ENCODE assay signal across 13 cellular contexts in genomic region chr19:17339088-17339741, GRCh38. TPM values are rescaled to one million over a fixed set of nuclear protein-coding genes. Genes with fewer than 3 reads are reported as not detected.
DNase-seq lines count a peak whose midpoint lies in the region; FAIRE-seq and TF ChIP-seq lines count a peak whose summit lies in the region.
"Had no signal": no experiment of that assay in that cellular context is flagged by ENCODE, and none has a peak within 500 bp of the region (broad histone marks: within the 10 kb centered on the region; RNA-seq: fewer than 3 reads in every experiment).

No MANE protein-coding gene starts in this region.

- no peak overlapping the region for H3K9ac ChIP-seq in MM.1S (ENCODE audit: low read length)

- H3K27me3 ChIP-seq in osteoblast (ENCODE audit: insufficient read depth, low read length), result no peaks in the 10 kb centered on the region
- no peaks in the 10 kb centered on the region for H3K27me3 ChIP-seq in MM.1S (replicated peaks; ENCODE audit: insufficient read depth, low read length)

- DNase-seq in ELF-1 (ENCODE audit: low read depth, low spot score) (peak; percentile 69), RKO (ENCODE audit: low spot score) (peak; percentile 41), osteoblast (ENCODE audit: insufficient read length, low spot score, missing footprints) (peak; percentile 70), frontal cortex (ENCODE audit: low spot score in 2 of 2) (no peak), KBM-7 (no peak), MM.1S (no peak), NCI-H1105 treated with DMSO at 0.1 percent for 48 hours (lab: John Stamatoyannopoulos, UW) (no peak)
- peak; percentile 42 for DNase-seq in activated naive CD8-positive, alpha-beta T cell treated with anti-CD3 and anti-CD28 coated beads for 36 hours
- DNase-seq: central memory CD4-positive, alpha-beta T cell; hypothalamus; NCI-H1930; occipital lobe had no signal

- H3K9me3 Mint-ChIP-seq in activated naive CD8-positive, alpha-beta T cell treated with anti-CD3 and anti-CD28 coated beads for 36 hours, result no peaks in the 10 kb centered on the region

- no peak overlapping the region for H3K27ac Mint-ChIP-seq in activated naive CD8-positive, alpha-beta T cell treated with anti-CD3 and anti-CD28 coated beads for 36 hours

- H3F3A ChIP-seq in MM.1S (ENCODE audit: insufficient read depth, low read length), result peaks cover 13% of the 10 kb centered on the region

- peaks cover 17% of the 10 kb centered on the region for H3K4me1 ChIP-seq in osteoblast (ENCODE audit: insufficient read depth, low read length)
- H3K4me1 ChIP-seq in MM.1S (ENCODE audit: low read length), result peaks cover 6% of the 10 kb centered on the region

- H3K27ac ChIP-seq in osteoblast (ENCODE audit: low read depth, low read length) (no peak overlapping the region), MM.1S (ENCODE audit: low read length) (no peak overlapping the region)

- no peaks in the 10 kb centered on the region for H3K27me3 Mint-ChIP-seq in activated naive CD8-positive, alpha-beta T cell treated with anti-CD3 and anti-CD28 coated beads for 36 hours

- no peaks in the 10 kb centered on the region for H3K9me2 ChIP-seq in MM.1S (replicated peaks; ENCODE audit: insufficient read depth, low read length)

- no peaks in the 10 kb centered on the region for H4K20me1 ChIP-seq in osteoblast (ENCODE audit: insufficient read depth, low read length)
- H4K20me1 ChIP-seq in MM.1S (ENCODE audit: insufficient read depth, low read length), result no peaks in the 10 kb centered on the region

- no peak overlapping the region for H2AFZ ChIP-seq in osteoblast (ENCODE audit: low read length)
- H2AFZ ChIP-seq in MM.1S (ENCODE audit: low read length), result no peak overlapping the region

- peaks cover 6% of the 10 kb centered on the region for H3K36me3 Mint-ChIP-seq in activated naive CD8-positive, alpha-beta T cell treated with anti-CD3 and anti-CD28 coated beads for 36 hours

- H3K79me2 ChIP-seq in osteoblast (ENCODE audit: insufficient read depth, low read length) (no peaks in the 10 kb centered on the region), MM.1S (ENCODE audit: low read length) (peaks cover 12% of the 10 kb centered on the region)

- in situ Hi-C loops in KBM-7 (cut with MboI; ENCODE audit: low pct_unique_long_range_greater_than_20kb, low sequenced_read_pairs), result no loop called here

- H3K4me3 Mint-ChIP-seq in activated naive CD8-positive, alpha-beta T cell treated with anti-CD3 and anti-CD28 coated beads for 36 hours, result peak overlapping the region; percentile 94

- TF ChIP-seq CTCF in osteoblast (IDR thresholded peaks at IDR 0.05; ENCODE audit: extremely low read depth, low read depth, low read length), result no peak
- no peak for TF ChIP-seq CTCF in MM.1S (IDR thresholded peaks at IDR 0.05; ENCODE audit: low read length)

- H3K9me3 ChIP-seq in osteoblast (ENCODE audit: low read depth, low read length) (no peaks in the 10 kb centered on the region), MM.1S (replicated peaks; ENCODE audit: insufficient read depth, low read length) (no peaks in the 10 kb centered on the region)

- no peak for FAIRE-seq in frontal cortex (lab: Jason Lieb, UNC)
- FAIRE-seq: TTC549 had no signal

- H3K36me3 ChIP-seq in osteoblast (ENCODE audit: insufficient read depth, low read length) (no peaks in the 10 kb centered on the region), MM.1S (replicated peaks; ENCODE audit: insufficient read depth, low read length) (no peaks in the 10 kb centered on the region)

- H3K4me2 ChIP-seq in osteoblast (ENCODE audit: insufficient read depth, low read length), result no peak overlapping the region
- H3K4me2 ChIP-seq in MM.1S (ENCODE audit: low read depth, low read length), result no peak overlapping the region

- H3K4me1 Mint-ChIP-seq in activated naive CD8-positive, alpha-beta T cell treated with anti-CD3 and anti-CD28 coated beads for 36 hours, result peaks cover 17% of the 10 kb centered on the region

- H3K4me3 ChIP-seq in osteoblast (ENCODE audit: insufficient read depth, low read length) (no peak overlapping the region), MM.1S (ENCODE audit: low read length) (no peak overlapping the region)

RNA-seq across cellular contexts. Expression of gene GTPBP3, which starts 1.9 kb away (rescaled TPM):
- total RNA-seq in activated naive CD8-positive, alpha-beta T cell treated with anti-CD3 and anti-CD28 coated beads for 36 hours, result 10 to 100 TPM; 49.0 to 49.6 TPM
- total RNA-seq in osteoblast (10.9 and 14.7 TPM in 2 replicates), frontal cortex (11.8 TPM)

RNA-seq across cellular contexts. Expression of gene ANO8, which starts 4.6 kb away (rescaled TPM):
- 1 to 10 TPM; 2.5 to 2.7 TPM for total RNA-seq in activated naive CD8-positive, alpha-beta T cell treated with anti-CD3 and anti-CD28 coated beads for 36 hours
- total RNA-seq in osteoblast (5.1 and 7.4 TPM in 2 replicates), frontal cortex (20.0 TPM)

RNA-seq across cellular contexts. Expression of gene DDA1, which starts 29.9 kb away (rescaled TPM):
- total RNA-seq in activated naive CD8-positive, alpha-beta T cell treated with anti-CD3 and anti-CD28 coated beads for 36 hours, result 10 to 100 TPM; 41.0 to 43.6 TPM
- total RNA-seq in osteoblast (8.5 and 11.6 TPM in 2 replicates), frontal cortex (10.2 TPM)

RNA-seq across cellular contexts. Expression of gene MRPL34, which starts 33.5 kb away (rescaled TPM):
- total RNA-seq in activated naive CD8-positive, alpha-beta T cell treated with anti-CD3 and anti-CD28 coated beads for 36 hours, result 100 to 1,000 TPM; 122 to 128 TPM
- total RNA-seq in osteoblast (21.8 and 40.5 TPM in 2 replicates), frontal cortex (11.4 TPM)

RNA-seq across cellular contexts. Expression of gene ABHD8, which starts 36.0 kb away (rescaled TPM):
- 1 to 10 TPM; 4.1 to 4.9 TPM for total RNA-seq in activated naive CD8-positive, alpha-beta T cell treated with anti-CD3 and anti-CD28 coated beads for 36 hours
- total RNA-seq in osteoblast (12.7 and 14.8 TPM in 2 replicates), frontal cortex (20.4 TPM)

Comparison
In these comparisons a context has a peak if more than half of its experiments do, and no peak if none do; other contexts are left out.
1. DNase-seq: peak in ELF-1 (single experiment), RKO (single experiment), activated naive CD8-positive, alpha-beta T cell treated with anti-CD3 and anti-CD28 coated beads for 36 hours (single experiment) and osteoblast (single experiment); none in frontal cortex (0 of 2), KBM-7 (single experiment), MM.1S (single experiment) and NCI-H1105 treated with DMSO at 0.1 percent for 48 hours (single experiment).